22 cellular contexts compared by ENCODE assay signal in genomic region chr12:109495012-109495411, GRCh38.
"Had no signal": no experiment of that assay in that cellular context is flagged by ENCODE, and none has a peak within 500 bp of the region (broad histone marks: within the 10 kb centered on the region; RNA-seq: fewer than 3 reads in every experiment).

No MANE protein-coding gene starts in this region.

- H3K4me3 Mint-ChIP-seq: activated naive CD4-positive, alpha-beta T cell treated with anti-CD3 and anti-CD28 coated beads, Interleukin-2, amount 50 U/mL, for 24 hours; activated T-cell treated with anti-CD3 and anti-CD28 coated beads, Interleukin-2, amount 50 U/mL, for 72 hours; T-cell had no signal

- H3K27ac Mint-ChIP-seq: activated naive CD4-positive, alpha-beta T cell treated with anti-CD3 and anti-CD28 coated beads, Interleukin-2, amount 50 U/mL, for 24 hours; activated T-cell treated with anti-CD3 and anti-CD28 coated beads, Interleukin-2, amount 50 U/mL, for 72 hours; T-cell had no signal

- H3K27me3 Mint-ChIP-seq: activated naive CD4-positive, alpha-beta T cell treated with anti-CD3 and anti-CD28 coated beads, Interleukin-2, amount 50 U/mL, for 24 hours; T-cell had no signal

- ATAC-seq: activated T-cell treated with anti-CD3 and anti-CD28 coated beads, Interleukin-2, amount 50 U/mL, for 72 hours; K562; Right ventricle myocardium inferior; T-cell had no signal

- H3K4me1 Mint-ChIP-seq: activated naive CD4-positive, alpha-beta T cell treated with anti-CD3 and anti-CD28 coated beads, Interleukin-2, amount 50 U/mL, for 24 hours; T-cell had no signal

- H3K4me3 ChIP-seq: cardiac muscle cell, K562, SK-N-MC had no signal

- H3K27ac ChIP-seq: brain microvascular endothelial cell, cardiac muscle cell, SK-N-MC, VCaP had no signal

- DNase-seq: activated CD4-positive, CD25-positive, alpha-beta regulatory T cell; activated T-cell treated with anti-CD3 and anti-CD28 coated beads, Interleukin-2, amount 50 U/mL, for 72 hours; brain microvascular endothelial cell; cerebellar nuclear complex; Karpas-422; MM.1S; NCI-H1105; NCI-H1436; NCI-H1694 treated with DMSO at 0.1 percent for 48 hours; NCI-H2081; NCI-H510A treated with DMSO at 0.1 percent for 48 hours; NCI-H69; NK-92 treated with Interleukin-12 subunit alpha and Interleukin-12 subunit beta, amount 100 ng/mL, for 24 hours; OCI-M1; RPMI8226; T-cell had no signal

- H3K9me3 Mint-ChIP-seq: activated naive CD4-positive, alpha-beta T cell treated with anti-CD3 and anti-CD28 coated beads, Interleukin-2, amount 50 U/mL, for 24 hours; activated T-cell treated with anti-CD3 and anti-CD28 coated beads, Interleukin-2, amount 50 U/mL, for 72 hours; T-cell had no signal

- H3K27me3 ChIP-seq: brain microvascular endothelial cell, cardiac muscle cell had no signal
